ENCODE assay signal across 7 cellular contexts in the genomic region with DNA sequence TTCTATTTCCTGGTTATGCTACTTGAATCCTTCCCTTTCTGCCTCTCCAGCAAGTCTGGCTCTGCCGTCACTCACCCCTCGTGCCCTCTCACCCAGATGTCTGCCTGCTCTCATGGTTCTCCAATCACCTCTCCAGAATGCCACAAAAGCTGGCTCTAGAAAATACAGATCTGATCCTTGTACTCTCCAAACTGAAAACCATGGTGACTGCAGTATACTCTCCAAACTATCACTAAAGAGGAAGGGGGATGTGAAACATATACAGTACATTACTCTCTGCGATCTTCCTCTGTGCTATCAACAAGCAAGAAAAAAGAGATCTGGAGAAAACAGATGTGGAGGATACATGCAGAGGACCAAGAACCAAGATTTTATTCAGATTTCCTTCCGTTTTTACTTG.
DNase-seq lines count a peak whose midpoint lies in the region; ATAC-seq lines count a peak whose summit lies in the region.

No MANE protein-coding gene starts in this region.

- no peak overlapping the region for H3K4me3 ChIP-seq in skin epidermis

- peak overlapping the region in 13 of 21 experiments; percentile 1 to 84 (median 48) for H3K27ac ChIP-seq in skin epidermis

- H3K9me3 Mint-ChIP-seq in activated naive CD8-positive, alpha-beta T cell treated with anti-CD3 and anti-CD28 coated beads, Interleukin-2, amount 50 U/mL, for 24 hours = peaks cover 3% of the 10 kb centered on the region

- H3K36me3 Mint-ChIP-seq in activated naive CD8-positive, alpha-beta T cell treated with anti-CD3 and anti-CD28 coated beads, Interleukin-2, amount 50 U/mL, for 24 hours (ENCODE audit: low read depth) = peaks cover 34% of the 10 kb centered on the region

- no peaks in the 10 kb centered on the region for H3K27me3 Mint-ChIP-seq in activated naive CD8-positive, alpha-beta T cell treated with anti-CD3 and anti-CD28 coated beads, Interleukin-2, amount 50 U/mL, for 24 hours

- H3K4me3 Mint-ChIP-seq in activated naive CD8-positive, alpha-beta T cell treated with anti-CD3 and anti-CD28 coated beads, Interleukin-2, amount 50 U/mL, for 24 hours = peak overlapping the region; percentile 57

- H3K27ac Mint-ChIP-seq in activated naive CD8-positive, alpha-beta T cell treated with anti-CD3 and anti-CD28 coated beads, Interleukin-2, amount 50 U/mL, for 24 hours = peak overlapping the region; percentile 95

- no peak for DNase-seq in activated naive CD8-positive, alpha-beta T cell treated with anti-CD3 and anti-CD28 coated beads, Interleukin-2, amount 50 U/mL, for 24 hours
- DNase-seq in SHP77 treated with DMSO at 0.1 percent for 48 hours (lab: John Stamatoyannopoulos, UW) (no peak), germinal center (ENCODE audit: low spot score) (no peak)
- DNase-seq in stimulated activated CD8-positive, alpha-beta memory T cell treated with anti-CD3 and anti-CD28 coated beads, Interleukin-4, amount 100 ng/mL, for 48 hours = no peak

- H3K4me1 Mint-ChIP-seq in activated naive CD8-positive, alpha-beta T cell treated with anti-CD3 and anti-CD28 coated beads, Interleukin-2, amount 50 U/mL, for 24 hours = peaks cover 75% of the 10 kb centered on the region

- ATAC-seq in GM19397 (IDR thresholded peaks at IDR 0.05; ENCODE audit: unreplicated experiment) (peak; percentile 51), HG03280 (IDR thresholded peaks at IDR 0.05; ENCODE audit: unreplicated experiment) (peak; percentile 62)
- ATAC-seq in activated naive CD8-positive, alpha-beta T cell treated with anti-CD3 and anti-CD28 coated beads, Interleukin-2, amount 50 U/mL, for 24 hours = peak; percentile 18
